In genomic region chr1:8871539-8871935, GRCh38 we compare ENCODE assay signal across 8 cellular contexts. TPM values are rescaled to one million over a fixed set of nuclear protein-coding genes. Genes with fewer than 3 reads are reported as not detected.
A peak's percentile ranks its signal among the peaks of the same experiment; 100 is the strongest.
DNase-seq lines count a peak whose midpoint lies in the region; ATAC-seq and TF ChIP-seq lines count a peak whose summit lies in the region.

No MANE protein-coding gene starts in this region.

- DNase-seq in COLO668 (lab: John Stamatoyannopoulos, UW; ENCODE audit: unreplicated experiment) = peak; percentile 35
- peak; percentile 41 for DNase-seq in HuH-7 (ENCODE audit: low spot score)
- peak in 3 of 4 donors; percentile 34 to 48 (median 35) for DNase-seq in body of pancreas
- DNase-seq in NCI-H446 treated with DMSO at 0.1 percent for 48 hours (lab: John Stamatoyannopoulos, UW) = no peak
- no peak for DNase-seq in DMS153 (lab: John Stamatoyannopoulos, UW)
- no peak for DNase-seq in ecto neural progenitor cell (ENCODE audit: low spot score)

- intact Hi-C loops in body of pancreas (cut with DNase I) = no loop called here

- no peak for TF ChIP-seq POLR2A in body of pancreas (IDR thresholded peaks at IDR 0.05)

- H3K9ac ChIP-seq in mucosa of rectum (ENCODE audit: low read depth in 1 of 2, low read length in 2 of 2) = no peak overlapping the region

- H3K4me3 ChIP-seq in body of pancreas (no peak overlapping the region), mucosa of rectum (ENCODE audit: low read length in 2 of 2) (no peak overlapping the region)

- H3K9me3 ChIP-seq in body of pancreas (no peaks in the 10 kb centered on the region), mucosa of rectum (ENCODE audit: control insufficient read depth in 2 of 2, low read length in 2 of 2) (no peaks in the 10 kb centered on the region)

- H3K4me1 ChIP-seq in body of pancreas (peaks cover 51% of the 10 kb centered on the region), mucosa of rectum (ENCODE audit: control insufficient read depth in 2 of 2, insufficient read depth in 2 of 2, low read length in 2 of 2) (peaks cover 42 to 43% of the 10 kb centered on the region in 2 donors)

- H3K27me3 ChIP-seq in body of pancreas = no peaks in the 10 kb centered on the region
- H3K27me3 ChIP-seq in mucosa of rectum (ENCODE audit: control insufficient read depth in 2 of 2, insufficient read depth in 2 of 2, low read length in 2 of 2) = no peaks in the 10 kb centered on the region

- ATAC-seq in body of pancreas (peak; percentile 28), HG02642 (IDR thresholded peaks at IDR 0.05; ENCODE audit: poor library complexity, unreplicated experiment) (no peak)

- H3K36me3 ChIP-seq in body of pancreas (replicated peaks in 1 of 2; ENCODE audit: insufficient read depth in 1 of 2, low read depth in 2 of 2) (peaks cover 18 to 32% of the 10 kb centered on the region in 2 donors), mucosa of rectum (ENCODE audit: control insufficient read depth in 2 of 2, insufficient read depth in 2 of 2, low read length in 2 of 2) (peaks cover 67 to 73% of the 10 kb centered on the region in 2 donors)

- TF ChIP-seq CTCF in body of pancreas (IDR thresholded peaks at IDR 0.05) = peak in 5 of 7 experiments; percentile 23 to 44 (median 40)

- WGBS in body of pancreas, 2 donors = 76 to 86% methylated on average over 7 of the region's 7 CpGs

- no peak overlapping the region for H3K27ac ChIP-seq in body of pancreas
- H3K27ac ChIP-seq in mucosa of rectum (ENCODE audit: low read depth in 2 of 2, low read length in 2 of 2) = peak overlapping the region; percentile 16 to 64

RNA-seq across cellular contexts. Expression of gene ENO1, which starts 6.9 kb away (rescaled TPM):
- 100 to 1,000 TPM; 145 to 157 TPM for total RNA-seq in body of pancreas

RNA-seq across cellular contexts. Expression of gene RERE, which starts 54.1 kb away (rescaled TPM):
- total RNA-seq in body of pancreas = 100 to 1,000 TPM in 1 of 2 donors, 10 to 100 TPM in 1; 74.5 to 128 TPM

Comparison
In these comparisons a context has a peak if more than half of its experiments do, and no peak if none do; other contexts are left out.
1. DNase-seq: peak in COLO668 (single experiment), HuH-7 (single experiment) and body of pancreas (3 of 4); none in NCI-H446 treated with DMSO at 0.1 percent for 48 hours (single experiment), DMS153 (single experiment) and ecto neural progenitor cell (single experiment).
2. H3K27ac ChIP-seq: peak in mucosa of rectum (2 of 2); none in body of pancreas (0 of 4).